ENCODE assay signal across 22 cellular contexts in the genomic region with DNA sequence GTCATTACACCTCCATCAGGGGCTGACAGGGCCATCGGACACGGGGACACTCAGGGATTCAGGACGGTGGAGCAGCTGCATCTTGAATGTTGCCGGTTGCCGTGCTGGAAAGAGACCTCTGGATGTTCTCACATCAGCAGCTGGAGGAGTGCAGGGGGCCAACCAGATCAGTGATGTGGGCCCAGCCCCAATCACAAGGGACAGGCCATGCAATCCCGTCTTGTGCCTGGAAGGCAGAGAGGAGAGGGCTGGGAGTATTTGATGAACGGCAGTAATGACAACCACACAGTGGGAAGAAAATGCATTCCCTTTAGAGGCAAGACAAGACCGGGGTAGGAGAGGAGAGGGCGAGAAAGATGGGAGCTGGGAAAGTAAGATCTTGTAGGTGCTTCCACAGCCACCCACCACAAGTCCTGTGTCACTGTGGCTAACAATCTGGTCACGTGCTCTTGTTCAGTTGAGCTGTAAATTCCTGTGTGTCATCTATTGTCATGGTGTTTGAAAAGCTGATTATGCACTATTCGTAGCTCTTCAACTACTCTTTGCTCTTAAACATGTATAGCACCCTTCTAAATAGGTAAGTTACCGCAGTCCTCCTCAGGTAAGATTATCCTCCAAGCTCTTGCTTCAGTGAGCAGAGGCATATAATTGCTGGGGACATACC.
DNase-seq lines count a peak whose midpoint lies in the region; ATAC-seq and TF ChIP-seq lines count a peak whose summit lies in the region.
"Had no signal": no experiment of that assay in that cellular context is flagged by ENCODE, and none has a peak within 500 bp of the region (broad histone marks: within the 10 kb centered on the region; RNA-seq: fewer than 3 reads in every experiment).

No MANE protein-coding gene starts in this region.

- H3K27me3 Mint-ChIP-seq in endodermal cell (ENCODE audit: insufficient read depth), result peaks cover 53% of the 10 kb centered on the region

- H3K27ac Mint-ChIP-seq in endodermal cell, result no peak overlapping the region
- H3K27ac Mint-ChIP-seq: activated B cell treated with CpG ODN at 0.5 μM for 24 hours; CD8-positive, alpha-beta T cell; HFFc6; mesothelial cell of epicardium had no signal

- peaks cover 34% of the 10 kb centered on the region for H3K27me3 ChIP-seq in endodermal cell (ENCODE audit: control insufficient read depth, insufficient read depth, low read length, poor library complexity, severe bottlenecking)
- H3K27me3 ChIP-seq: vagina had no signal

- H3K4me3 Mint-ChIP-seq in endodermal cell, result no peak overlapping the region
- H3K4me3 Mint-ChIP-seq: activated B cell treated with CpG ODN at 0.5 μM for 24 hours; CD8-positive, alpha-beta T cell; HFFc6; mesothelial cell of epicardium had no signal

- CTCF ChIA-PET in GM10248 (lab: Yijun Ruan, JAX), result interaction anchor here (0.9 to 2.1 kb wide), 4 partner anchors 15 to 54 kb away, joined by 4 to 15 read pairs (median 5); no protein-coding TSS in a partner anchor

- WGBS in endodermal cell (ENCODE audit: insufficient coverage in 1 of 2, insufficient read length in 1 of 2), 2 experiments, result 71 to 76% methylated on average over 11 to 12 of the region's 12 CpGs

- POLR2A ChIA-PET in GM10248 (lab: Yijun Ruan, JAX), result no interaction called here

- DNase-seq in SHP77 (lab: John Stamatoyannopoulos, UW) (peak; percentile 4 to 42), SHP77 treated with DMSO at 0.1 percent for 48 hours (lab: John Stamatoyannopoulos, UW) (no peak), NCI-H146 treated with DMSO at 0.1 percent for 48 hours (lab: John Stamatoyannopoulos, UW; ENCODE audit: unreplicated experiment) (peak; percentile 5), endodermal cell (peak; percentile 70), retina (peak; percentile 63), GM10248 (ENCODE audit: extremely low spot score) (no peak), NCI-H2107 treated with DMSO at 0.1 percent for 48 hours (lab: John Stamatoyannopoulos, UW; ENCODE audit: unreplicated experiment) (no peak)
- DNase-seq: ACHN; activated B cell treated with CpG ODN at 0.5 μM for 24 hours; activated gamma-delta T cell; CD8-positive, alpha-beta T cell; DMS79; HFFc6; MG63; NCI-H2107; NCI-H82; stimulated activated CD4-positive, alpha-beta T cell treated with anti-CD3 and anti-CD28 coated beads, Interleukin-1b, Interleukin-23, amount 100 ng/mL, for 48 hours; T-helper 1 cell had no signal

- H3K4me3 ChIP-seq in endodermal cell (ENCODE audit: low read length), result no peak overlapping the region
- H3K4me3 ChIP-seq: MG63, vagina had no signal

- TF ChIP-seq CTCF in endodermal cell (conservative IDR thresholded peaks at IDR 0.05) (no peak), GM10248 (IDR thresholded peaks at IDR 0.05; ENCODE audit: control extremely low read depth, extremely low read depth, low read depth, missing control alignments) (no peak)

- no peaks in the 10 kb centered on the region for H3K4me1 ChIP-seq in endodermal cell (ENCODE audit: control insufficient read depth, insufficient read depth, low read length)
- H3K4me1 ChIP-seq: vagina had no signal

- H3K27ac ChIP-seq in endodermal cell (ENCODE audit: low read depth, low read length), result no peak overlapping the region
- H3K27ac ChIP-seq: vagina had no signal

- H3K9me3 ChIP-seq in endodermal cell (ENCODE audit: control insufficient read depth, low read length), result no peaks in the 10 kb centered on the region
- H3K9me3 ChIP-seq: MG63, vagina had no signal

- no peaks in the 10 kb centered on the region for H3K36me3 ChIP-seq in endodermal cell (ENCODE audit: control insufficient read depth, insufficient read depth, low read length)
- H3K36me3 ChIP-seq: MG63, vagina had no signal

- no peaks in the 10 kb centered on the region for H3K36me3 Mint-ChIP-seq in endodermal cell (ENCODE audit: low read depth)
- H3K36me3 Mint-ChIP-seq: CD8-positive, alpha-beta T cell; mesothelial cell of epicardium had no signal

- H3K9ac ChIP-seq in endodermal cell (ENCODE audit: extremely low read depth, low read length, poor library complexity, severe bottlenecking), result no peak overlapping the region

- no peaks in the 10 kb centered on the region for H3K9me3 Mint-ChIP-seq in endodermal cell
- H3K9me3 Mint-ChIP-seq: activated B cell treated with CpG ODN at 0.5 μM for 24 hours; CD8-positive, alpha-beta T cell; HFFc6; mesothelial cell of epicardium had no signal

- ATAC-seq in GM18873 (IDR thresholded peaks at IDR 0.05; ENCODE audit: low FRiP score, unreplicated experiment), result no peak
- ATAC-seq: CD8-positive, alpha-beta T cell; sciatic nerve had no signal

- H3K4me1 Mint-ChIP-seq in endodermal cell, result peaks cover 14% of the 10 kb centered on the region
- H3K4me1 Mint-ChIP-seq: activated B cell treated with CpG ODN at 0.5 μM for 24 hours, mesothelial cell of epicardium had no signal

Comparison
In these comparisons a context has a peak if more than half of its experiments do, and no peak if none do; other contexts are left out.
1. DNase-seq: peak in SHP77 (2 of 2), NCI-H146 treated with DMSO at 0.1 percent for 48 hours (single experiment), endodermal cell (single experiment) and retina (single experiment); none in SHP77 treated with DMSO at 0.1 percent for 48 hours (single experiment), GM10248 (single experiment) and NCI-H2107 treated with DMSO at 0.1 percent for 48 hours (single experiment).